ENCODE assay signal across 1 cellular context in the genomic region with DNA sequence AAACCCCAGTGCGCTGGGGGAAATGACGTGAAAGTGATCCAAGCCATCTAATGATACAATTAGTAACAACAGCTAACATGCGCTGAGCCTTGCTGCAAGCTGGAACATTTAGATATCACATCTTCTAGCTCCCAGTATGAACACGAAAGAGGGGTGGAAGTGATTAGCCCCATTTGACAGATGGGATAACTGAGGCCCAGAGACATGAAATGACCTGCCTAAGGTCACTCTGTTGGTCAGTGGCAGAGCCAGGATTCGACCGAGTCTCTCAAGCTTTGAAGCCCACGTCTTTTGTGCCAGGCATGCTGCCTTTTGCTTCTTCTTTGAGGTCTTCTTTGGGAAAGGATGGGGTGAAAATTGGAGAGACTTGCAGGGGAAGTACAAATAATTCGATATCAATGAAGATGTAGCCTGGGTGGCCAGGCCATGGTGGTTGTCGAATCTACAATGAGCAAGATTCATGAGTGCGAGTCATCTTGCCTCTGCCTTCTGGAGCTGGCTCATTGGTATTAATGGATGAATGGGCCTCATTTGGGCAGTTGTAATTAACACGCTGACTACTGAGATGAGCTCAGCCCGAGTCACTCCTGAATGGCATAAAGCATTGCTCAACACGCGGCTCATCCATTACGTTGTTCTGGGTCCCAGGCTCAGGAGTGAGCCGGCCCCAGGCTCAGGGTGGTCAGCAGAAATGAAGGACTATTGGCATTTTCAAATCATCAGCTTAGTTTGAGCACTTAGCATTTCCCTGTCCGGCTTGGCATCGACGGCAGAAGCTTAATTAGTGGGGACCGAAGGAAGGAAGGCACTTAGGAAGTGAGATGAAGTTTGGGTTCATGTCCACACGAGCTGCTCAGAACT.
A peak's percentile ranks its signal among the peaks of the same experiment; 100 is the strongest.
TF ChIP-seq lines count a peak whose summit lies in the region.

No MANE protein-coding gene starts in this region.

TF ChIP-seq in HepG2, 621 proteins besides CTCF, POLR2A, EP300 and RAD21:
- TF ChIP-seq ZMYM3 (CRISPR knock-in tag; IDR thresholded peaks at IDR 0.05) (0 out of 2 replicates have a peak, but pooled peaks have one; percentile 34), ZNF777 (CRISPR knock-in tag; IDR thresholded peaks at IDR 0.05) (no peak), FOSL2 (CRISPR knock-in tag; IDR thresholded peaks at IDR 0.05) (peak; percentile 10; the same call in 1 of the 2 replicates), ZNF629 (CRISPR knock-in tag; conservative IDR thresholded peaks at IDR 0.05) (peak; percentile 88)
TF ChIP-seq in HepG2: peak in this region for 3.
